Comparison of ENCODE assay signal across 29 cellular contexts in the genomic region with DNA sequence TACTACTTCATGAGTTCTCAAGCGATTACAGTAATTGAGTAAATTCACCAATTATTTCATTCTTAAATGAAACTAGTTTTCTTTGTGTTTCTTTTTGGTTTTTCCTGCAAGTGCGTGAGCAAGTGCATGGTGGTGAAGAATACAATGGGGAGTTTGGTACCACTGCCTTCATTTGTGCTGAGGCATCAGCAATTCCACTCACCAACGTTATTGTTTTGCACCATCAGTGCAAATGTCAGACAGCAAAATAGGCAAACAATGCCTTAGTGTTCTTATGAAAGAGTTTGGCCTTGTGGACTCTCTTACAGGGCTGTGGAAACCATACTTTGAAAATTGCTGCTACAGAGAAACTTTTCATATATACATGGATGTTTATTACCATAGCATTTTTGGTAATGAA. TPM values are rescaled to one million over a fixed set of nuclear protein-coding genes. Genes with fewer than 3 reads are reported as not detected.
DNase-seq lines count a peak whose midpoint lies in the region; ATAC-seq and TF ChIP-seq lines count a peak whose summit lies in the region.
"Had no signal": no experiment of that assay in that cellular context is flagged by ENCODE, and none has a peak within 500 bp of the region (broad histone marks: within the 10 kb centered on the region; RNA-seq: fewer than 3 reads in every experiment).

No MANE protein-coding gene starts in this region.

- H3K27me3 ChIP-seq in lower lobe of right lung (ENCODE audit: low read depth) (no peaks in the 10 kb centered on the region), heart left ventricle (no peaks in the 10 kb centered on the region)

- H3K36me3 ChIP-seq in HEK293 (ENCODE audit: control insufficient read depth in 2 of 2, insufficient read depth in 1 of 2, low read length in 2 of 2) (no peaks in the 10 kb centered on the region), lower lobe of right lung (no peaks in the 10 kb centered on the region), heart left ventricle (no peaks in the 10 kb centered on the region)
- H3K36me3 ChIP-seq: SJCRH30 had no signal

- intact Hi-C loops in head of caudate nucleus (cut with DNase I), result no loop called here
- intact Hi-C loops in lower lobe of right lung (cut with DNase I), result no loop called here
- intact Hi-C loops in heart left ventricle (cut with DNase I), result no loop called here

- WGBS in heart left ventricle, 4 donors, result 78 to 91% (median 89%) methylated on average over 3 of the region's 3 CpGs

- TF ChIP-seq CTCF in HEK293 (tag by site-specific recombination; IDR thresholded peaks at IDR 0.05), result no peak
- TF ChIP-seq CTCF in lower lobe of right lung (IDR thresholded peaks at IDR 0.05), result no peak
- no peak for TF ChIP-seq CTCF in heart left ventricle (IDR thresholded peaks at IDR 0.05)

- H3K27ac ChIP-seq in HEK293 (ENCODE audit: extremely low read depth, low read depth, low read length) (no peak overlapping the region), caudate nucleus (ENCODE audit: low read depth, low read length) (peak overlapping the region; percentile 72), lower lobe of right lung (no peak overlapping the region), heart left ventricle (no peak overlapping the region)
- H3K27ac ChIP-seq: A549, C4-2B, SJCRH30 had no signal

- H3K4me3 ChIP-seq in HEK293 (ENCODE audit: low read depth, low read length) (no peak overlapping the region), lower lobe of right lung (no peak overlapping the region), heart left ventricle (no peak overlapping the region)
- H3K4me3 ChIP-seq: A549, GM12878, K562, SJCRH30 had no signal

- ATAC-seq in GM19395 (IDR thresholded peaks at IDR 0.05; ENCODE audit: unreplicated experiment) (no peak), lower lobe of right lung (no peak), heart left ventricle (no peak), GM18907 (IDR thresholded peaks at IDR 0.05; ENCODE audit: unreplicated experiment) (no peak)
- ATAC-seq: A549, GM12878, K562, PC-3 had no signal

- H3K9me3 ChIP-seq in HEK293 (ENCODE audit: control insufficient read depth, insufficient read depth, low read depth, low read length) (no peaks in the 10 kb centered on the region), lower lobe of right lung (no peaks in the 10 kb centered on the region), heart left ventricle (no peaks in the 10 kb centered on the region)
- H3K9me3 ChIP-seq: A549, SJCRH30 had no signal

- POLR2A ChIA-PET in HEK293 (lab: Yijun Ruan, JAX), result no interaction called here

- H3K4me1 ChIP-seq in HEK293 (ENCODE audit: control insufficient read depth, insufficient read depth, low read length), result no peaks in the 10 kb centered on the region
- H3K4me1 ChIP-seq in lower lobe of right lung, result no peaks in the 10 kb centered on the region
- H3K4me1 ChIP-seq in heart left ventricle, result no peaks in the 10 kb centered on the region
- H3K4me1 ChIP-seq: A549, SJCRH30 had no signal

- no peak for TF ChIP-seq POLR2A in heart left ventricle (IDR thresholded peaks at IDR 0.05)

- DNase-seq in caudate nucleus (lab: John Stamatoyannopoulos, UW) (peak in 24 of 61 donors; percentile 8 to 67 (median 33)), head of caudate nucleus (peak in 23 of 42 donors; percentile 19 to 79 (median 55)), pons (ENCODE audit: low spot score) (peak; percentile 94), lower lobe of right lung (no peak), heart left ventricle (no peak)
- DNase-seq: AML-193; CD8-positive, alpha-beta memory T cell; DMS 273 treated with DMSO at 0.1 percent for 48 hours; DMS79; EL; GDM1; HCEC 1CT; Kasumi-1; MV-4-11; NCI-H1105; NCI-H146; NCI-H2029; NCI-H446; NCI-H524 treated with DMSO at 0.1 percent for 48 hours; NCI-H774; PC-3; SJCRH30 had no signal

- CTCF ChIA-PET in HEK293 (lab: Yijun Ruan, JAX), result no interaction called here

TF ChIP-seq in HEK293, 187 proteins besides CTCF, POLR2A, EP300 and RAD21:
- no peak for TF ChIP-seq ZNF664 (tag by site-specific recombination; IDR thresholded peaks at IDR 0.05)
- TF ChIP-seq ZNF140 (tag by site-specific recombination; IDR thresholded peaks at IDR 0.05), result peak; percentile 18; the same call in 1 of the 2 replicates

RNA-seq across cellular contexts. Expression of gene CDH26, which starts 8.2 kb away (rescaled TPM):
- 8.4 TPM for total RNA-seq in lower lobe of right lung
- 1 to 10 TPM in 4 of 9 donors, under 1 TPM in 5; 0.47 to 2.0 (median 0.98) TPM for total RNA-seq in heart left ventricle
- 1 to 10 TPM in 1 of 2 donors, under 1 TPM in 1; 0.30 to 1.3 TPM for polyA plus RNA-seq in heart left ventricle
- polyA plus RNA-seq: CD8-positive, alpha-beta memory T cell had no signal

RNA-seq across cellular contexts. Expression of gene FAM217B, which starts 26.2 kb away (rescaled TPM):
- total RNA-seq in lower lobe of right lung (26.8 TPM), heart left ventricle (10 to 100 TPM; 16.7 to 38.0 (median 26.4) TPM)
- polyA plus RNA-seq in heart left ventricle, result 1 to 10 TPM; 5.8 to 6.3 TPM

RNA-seq across cellular contexts. Expression of gene PPP1R3D, which starts 26.3 kb away (rescaled TPM):
- 12.1 TPM for total RNA-seq in lower lobe of right lung
- total RNA-seq in heart left ventricle, result 10 to 100 TPM in 8 of 9 donors, 1 to 10 TPM in 1; 9.1 to 14.7 (median 12.7) TPM
- polyA plus RNA-seq in heart left ventricle, result 1 to 10 TPM; 5.6 to 5.8 TPM

RNA-seq across cellular contexts. Expression of gene SYCP2, which starts 33.0 kb away (rescaled TPM):
- total RNA-seq in lower lobe of right lung, result 3.5 TPM
- total RNA-seq in heart left ventricle, result 1 to 10 TPM in 7 of 9 donors, under 1 TPM in 2; 0.59 to 2.6 (median 1.1) TPM
- polyA plus RNA-seq in heart left ventricle, result 1 to 10 TPM in 1 of 2 donors, under 1 TPM in 1; 0.71 to 1.6 TPM

Comparison
In these comparisons a context has a peak if more than half of its experiments do, and no peak if none do; other contexts are left out.
1. DNase-seq: peak in head of caudate nucleus (23 of 42) and pons (single experiment); none in lower lobe of right lung (single experiment) and heart left ventricle (0 of 5).